Comparison of ENCODE assay signal across 11 cellular contexts in genomic region chr4:104128850-104129213, GRCh38.
DNase-seq lines count a peak whose midpoint lies in the region; ATAC-seq, FAIRE-seq and TF ChIP-seq lines count a peak whose summit lies in the region.
"Had no signal": no experiment of that assay in that cellular context is flagged by ENCODE, and none has a peak within 500 bp of the region (broad histone marks: within the 10 kb centered on the region; RNA-seq: fewer than 3 reads in every experiment).

No MANE protein-coding gene starts in this region.

- H3K27ac Mint-ChIP-seq in CD4-positive, alpha-beta memory T cell: no peak overlapping the region
- H3K27ac Mint-ChIP-seq: CD8-positive, alpha-beta memory T cell had no signal

- no peak overlapping the region for H3K4me3 Mint-ChIP-seq in CD4-positive, alpha-beta memory T cell
- H3K4me3 Mint-ChIP-seq: CD8-positive, alpha-beta memory T cell; central memory CD8-positive, alpha-beta T cell had no signal

- no peak overlapping the region for H3K4me3 ChIP-seq in kidney (ENCODE audit: low read length in 2 of 2)
- H3K4me3 ChIP-seq in CD4-positive, alpha-beta memory T cell (ENCODE audit: low read length in 2 of 2): no peak overlapping the region

- no peaks in the 10 kb centered on the region for H3K9me3 ChIP-seq in kidney (ENCODE audit: control insufficient read depth in 1 of 2, low read length in 2 of 2)
- H3K9me3 ChIP-seq in CD4-positive, alpha-beta memory T cell (ENCODE audit: control insufficient read depth in 1 of 2, low read length in 2 of 2): no peaks in the 10 kb centered on the region

- no peak overlapping the region for H3K9ac ChIP-seq in kidney (ENCODE audit: low read length in 2 of 2)

- DNase-seq in HuH-7 (ENCODE audit: low spot score) (peak; percentile 17), kidney (no peak), NCI-H146 (lab: John Stamatoyannopoulos, UW) (no peak), GM13977 (ENCODE audit: low spot score) (no peak)
- no peak for DNase-seq in CD4-positive, alpha-beta memory T cell
- DNase-seq: activated effector memory CD4-positive, alpha-beta T cell treated with Interleukin-2 at 50 U/mL for 16 hours; CD8-positive, alpha-beta memory T cell; T-helper 1 cell had no signal

- TF ChIP-seq CTCF in kidney (IDR thresholded peaks at IDR 0.05; ENCODE audit: borderline replicate concordance, extremely low read depth, insufficient read depth): no peak
- TF ChIP-seq CTCF in GM13977 (IDR thresholded peaks at IDR 0.05; ENCODE audit: extremely low read depth, insufficient read depth, missing control alignments): no peak

- no peaks in the 10 kb centered on the region for H3K36me3 ChIP-seq in kidney (ENCODE audit: control insufficient read depth in 1 of 2, insufficient read depth in 2 of 2, low read length in 2 of 2)
- H3K36me3 ChIP-seq in CD4-positive, alpha-beta memory T cell (ENCODE audit: insufficient read depth, low read length): no peaks in the 10 kb centered on the region

- H3K4me1 ChIP-seq in kidney (ENCODE audit: control insufficient read depth in 1 of 2, insufficient read depth in 1 of 2, low read depth in 1 of 2, low read length in 2 of 2): peaks cover 0 to 6% of the 10 kb centered on the region in 2 donors
- no peaks in the 10 kb centered on the region for H3K4me1 ChIP-seq in CD4-positive, alpha-beta memory T cell (ENCODE audit: insufficient read depth, low read length)

- no peaks in the 10 kb centered on the region for H3K36me3 Mint-ChIP-seq in CD4-positive, alpha-beta memory T cell
- H3K36me3 Mint-ChIP-seq: CD8-positive, alpha-beta memory T cell had no signal

- POLR2A ChIA-PET in CD4-positive, alpha-beta memory T cell (lab: Charles Lee; ENCODE audit: partially characterized antibody): no interaction called here

- H3K27me3 ChIP-seq in CD4-positive, alpha-beta memory T cell (ENCODE audit: insufficient read depth, low read length): no peaks in the 10 kb centered on the region

- peak; percentile 55 for ATAC-seq in GM21447 (IDR thresholded peaks at IDR 0.05; ENCODE audit: unreplicated experiment)
- ATAC-seq in HG03095 (IDR thresholded peaks at IDR 0.05; ENCODE audit: unreplicated experiment): no peak

- no peaks in the 10 kb centered on the region for H3K4me1 Mint-ChIP-seq in CD4-positive, alpha-beta memory T cell
- H3K4me1 Mint-ChIP-seq: CD8-positive, alpha-beta memory T cell; central memory CD8-positive, alpha-beta T cell had no signal

- FAIRE-seq in kidney (lab: Jason Lieb, UNC): peak; percentile 52

- CTCF ChIA-PET in CD4-positive, alpha-beta memory T cell (lab: Charles Lee; ENCODE audit: partially characterized antibody): no interaction called here

- H3K27me3 Mint-ChIP-seq in CD4-positive, alpha-beta memory T cell: no peaks in the 10 kb centered on the region
- H3K27me3 Mint-ChIP-seq: CD8-positive, alpha-beta memory T cell; central memory CD8-positive, alpha-beta T cell had no signal

- intact Hi-C loops in kidney (cut with DNase I): no loop called here
- intact Hi-C loops in CD4-positive, alpha-beta memory T cell (cut with micrococcal nuclease): no loop called here

- H3K9me3 Mint-ChIP-seq in CD4-positive, alpha-beta memory T cell: peaks cover 0 to 10% (median under 1%) of the 10 kb centered on the region in 8 donors

- in situ Hi-C loops in GM13977 (cut with MboI; ENCODE audit: low pct_unique_long_range_greater_than_20kb, low sequenced_read_pairs, unreplicated experiment): no loop called here

- no peak overlapping the region for H3K27ac ChIP-seq in kidney (ENCODE audit: low read depth in 2 of 2, low read length in 2 of 2)
- H3K27ac ChIP-seq in CD4-positive, alpha-beta memory T cell (ENCODE audit: low read depth, low read length): no peak overlapping the region
